ENCODE assay signal across 13 cellular contexts in genomic region chr20:31846793-31847138, GRCh38. TPM values are rescaled to one million over a fixed set of nuclear protein-coding genes. Genes with fewer than 3 reads are reported as not detected.
A peak's percentile ranks its signal among the peaks of the same experiment; 100 is the strongest.
DNase-seq lines count a peak whose midpoint lies in the region; ATAC-seq and TF ChIP-seq lines count a peak whose summit lies in the region.
"Had no signal": no experiment of that assay in that cellular context is flagged by ENCODE, and none has a peak within 500 bp of the region (broad histone marks: within the 10 kb centered on the region; RNA-seq: fewer than 3 reads in every experiment).

No MANE protein-coding gene starts in this region.

- H3K4me3 Mint-ChIP-seq in Calu3 (ENCODE audit: low read depth, unreplicated experiment): no peak overlapping the region
- H3K4me3 Mint-ChIP-seq in endothelial cell (ENCODE audit: unreplicated experiment): no peak overlapping the region
- H3K4me3 Mint-ChIP-seq in type B pancreatic cell: no peak overlapping the region
- H3K4me3 Mint-ChIP-seq in activated CD4-positive, alpha-beta memory T cell treated with anti-CD3 and anti-CD28 coated beads for 36 hours: no peak overlapping the region

- no peak overlapping the region for H3K27ac Mint-ChIP-seq in Calu3 (ENCODE audit: unreplicated experiment)
- H3K27ac Mint-ChIP-seq in endothelial cell (ENCODE audit: unreplicated experiment): no peak overlapping the region
- no peak overlapping the region for H3K27ac Mint-ChIP-seq in type B pancreatic cell
- H3K27ac Mint-ChIP-seq in activated CD4-positive, alpha-beta memory T cell treated with anti-CD3 and anti-CD28 coated beads for 36 hours: no peak overlapping the region

- no peaks in the 10 kb centered on the region for H3K9me3 Mint-ChIP-seq in Calu3 (ENCODE audit: low read depth, unreplicated experiment)
- no peaks in the 10 kb centered on the region for H3K9me3 Mint-ChIP-seq in endothelial cell (ENCODE audit: unreplicated experiment)
- no peaks in the 10 kb centered on the region for H3K9me3 Mint-ChIP-seq in type B pancreatic cell
- no peaks in the 10 kb centered on the region for H3K9me3 Mint-ChIP-seq in activated CD4-positive, alpha-beta memory T cell treated with anti-CD3 and anti-CD28 coated beads for 36 hours

- POLR2A ChIA-PET in activated CD4-positive, alpha-beta memory T cell treated with anti-CD3 and anti-CD28 coated beads for 36 hours (lab: Charles Lee): no interaction called here

- no peak for ATAC-seq in GM21576 (IDR thresholded peaks at IDR 0.05; ENCODE audit: unreplicated experiment)

- H3K36me3 Mint-ChIP-seq in Calu3 (ENCODE audit: insufficient read depth, unreplicated experiment): peaks cover 7% of the 10 kb centered on the region
- no peaks in the 10 kb centered on the region for H3K36me3 Mint-ChIP-seq in endothelial cell (ENCODE audit: low read depth, unreplicated experiment)
- no peaks in the 10 kb centered on the region for H3K36me3 Mint-ChIP-seq in type B pancreatic cell
- H3K36me3 Mint-ChIP-seq in activated CD4-positive, alpha-beta memory T cell treated with anti-CD3 and anti-CD28 coated beads for 36 hours: no peaks in the 10 kb centered on the region

- BruUV-seq in Calu3 (replicated peaks; lab: Mats Ljungman, UMichigan): no TSS peak

- intact Hi-C loops in Calu3 (cut with micrococcal nuclease; ENCODE audit: unreplicated experiment): loop anchor here (1.0 kb wide), 1 partner anchor 23 kb away; no protein-coding TSS in a partner anchor
- intact Hi-C loops in activated CD4-positive, alpha-beta memory T cell treated with anti-CD3 and anti-CD28 coated beads for 36 hours (cut with micrococcal nuclease): loop anchor here (1.0 kb wide), 1 partner anchor 23 kb away; no protein-coding TSS in a partner anchor

- TF ChIP-seq CTCF in Calu3 (IDR thresholded peaks at IDR 0.05; ENCODE audit: unreplicated experiment) (peak; percentile 22), LNCAP (IDR thresholded peaks at IDR 0.05) (peak; percentile 45; the same call in 1 of the 2 replicates), endothelial cell (IDR thresholded peaks at IDR 0.05; ENCODE audit: unreplicated experiment) (peak; percentile 17), type B pancreatic cell (conservative IDR thresholded peaks at IDR 0.05) (peak; percentile 6)

- CTCF ChIA-PET in Calu3 (lab: Charles Lee): interaction anchor here (0.6 to 1.6 kb wide), 12 partner anchors 9 to 213 kb away, joined by 3 to 27 read pairs (median 3); partner anchors contain the start of gene PDRG1
- CTCF ChIA-PET in activated CD4-positive, alpha-beta memory T cell treated with anti-CD3 and anti-CD28 coated beads for 36 hours (lab: Charles Lee): interaction anchor here (0.7 to 4.0 kb wide), 36 partner anchors 8 to 559 kb away, joined by 3 to 56 read pairs (median 5); partner anchors contain the start of genes DUSP15, HCK, MYLK2 and PDRG1

- H3K4me1 Mint-ChIP-seq in Calu3 (ENCODE audit: low read depth, unreplicated experiment) (peaks cover 21% of the 10 kb centered on the region), endothelial cell (ENCODE audit: unreplicated experiment) (peaks cover 17% of the 10 kb centered on the region), type B pancreatic cell (ENCODE audit: unreplicated experiment) (peaks cover 16% of the 10 kb centered on the region)
- no peaks in the 10 kb centered on the region for H3K4me1 Mint-ChIP-seq in activated CD4-positive, alpha-beta memory T cell treated with anti-CD3 and anti-CD28 coated beads for 36 hours (ENCODE audit: low read depth)

- H3K27me3 Mint-ChIP-seq in Calu3 (ENCODE audit: unreplicated experiment) (peaks cover 43% of the 10 kb centered on the region), endothelial cell (ENCODE audit: unreplicated experiment) (peaks cover 16% of the 10 kb centered on the region), type B pancreatic cell (peaks cover 44% of the 10 kb centered on the region)
- peaks cover 10% of the 10 kb centered on the region for H3K27me3 Mint-ChIP-seq in activated CD4-positive, alpha-beta memory T cell treated with anti-CD3 and anti-CD28 coated beads for 36 hours

- DNase-seq in Calu3 (no peak), endothelial cell (ENCODE audit: low spot score) (no peak), type B pancreatic cell (ENCODE audit: extremely low spot score, unreplicated experiment) (no peak)
- DNase-seq in activated CD4-positive, alpha-beta memory T cell treated with anti-CD3 and anti-CD28 coated beads for 36 hours: no peak
- no peak for DNase-seq in stimulated activated naive CD4-positive, alpha-beta T cell treated with Interleukin-2 at 50 U/mL for 16 hours (lab: John Stamatoyannopoulos, UW)
- DNase-seq: NCI-H2107, SHP77 treated with DMSO at 0.1 percent for 48 hours had no signal

RNA-seq across cellular contexts. Expression of gene FOXS1, which starts 1.4 kb away (rescaled TPM):
- total RNA-seq in Calu3 (2022): not detected in 2 replicates
- total RNA-seq in endothelial cell (ENCODE audit: unreplicated experiment): 9.6 TPM
- 0.22 TPM in 1 of 2 replicates, not detected in the other for total RNA-seq in type B pancreatic cell (ENCODE audit: low replicate concordance)
- total RNA-seq in activated CD4-positive, alpha-beta memory T cell treated with anti-CD3 and anti-CD28 coated beads for 36 hours: not detected
- total RNA-seq: Caco-2, GM23248, Peyer's patch had no signal

RNA-seq across cellular contexts. Expression of gene DUSP15, which starts 23.6 kb away (rescaled TPM):
- total RNA-seq in Calu3 (2022) (0.47 TPM in 1 of 2 replicates, not detected in the other), endothelial cell (ENCODE audit: unreplicated experiment) (2.1 TPM), type B pancreatic cell (ENCODE audit: low replicate concordance) (3.0 and 9.1 TPM in 2 replicates)
- not detected for total RNA-seq in activated CD4-positive, alpha-beta memory T cell treated with anti-CD3 and anti-CD28 coated beads for 36 hours
- total RNA-seq: GM23248, HT1080 had no signal

RNA-seq across cellular contexts. Expression of gene TTLL9, which starts 23.7 kb away (rescaled TPM):
- total RNA-seq in Calu3 (2022) (not detected in 2 replicates), endothelial cell (ENCODE audit: unreplicated experiment) (0.46 TPM), type B pancreatic cell (ENCODE audit: low replicate concordance) (0.17 and 3.4 TPM in 2 replicates)
- total RNA-seq in activated CD4-positive, alpha-beta memory T cell treated with anti-CD3 and anti-CD28 coated beads for 36 hours: not detected
- total RNA-seq: Caco-2, GM23248, HT1080 had no signal

RNA-seq across cellular contexts. Expression of gene MYLK2, which starts 27.6 kb away (rescaled TPM):
- total RNA-seq in Calu3 (2022) (1.3 and 1.5 TPM in 2 replicates), endothelial cell (ENCODE audit: unreplicated experiment) (1.7 TPM), type B pancreatic cell (ENCODE audit: low replicate concordance) (0.21 and 0.77 TPM in 2 replicates)
- total RNA-seq in activated CD4-positive, alpha-beta memory T cell treated with anti-CD3 and anti-CD28 coated beads for 36 hours: under 1 TPM; 0.27 to 0.43 TPM
- total RNA-seq: GM23248 had no signal
